ENCODE assay signal across 24 cellular contexts in the genomic region with DNA sequence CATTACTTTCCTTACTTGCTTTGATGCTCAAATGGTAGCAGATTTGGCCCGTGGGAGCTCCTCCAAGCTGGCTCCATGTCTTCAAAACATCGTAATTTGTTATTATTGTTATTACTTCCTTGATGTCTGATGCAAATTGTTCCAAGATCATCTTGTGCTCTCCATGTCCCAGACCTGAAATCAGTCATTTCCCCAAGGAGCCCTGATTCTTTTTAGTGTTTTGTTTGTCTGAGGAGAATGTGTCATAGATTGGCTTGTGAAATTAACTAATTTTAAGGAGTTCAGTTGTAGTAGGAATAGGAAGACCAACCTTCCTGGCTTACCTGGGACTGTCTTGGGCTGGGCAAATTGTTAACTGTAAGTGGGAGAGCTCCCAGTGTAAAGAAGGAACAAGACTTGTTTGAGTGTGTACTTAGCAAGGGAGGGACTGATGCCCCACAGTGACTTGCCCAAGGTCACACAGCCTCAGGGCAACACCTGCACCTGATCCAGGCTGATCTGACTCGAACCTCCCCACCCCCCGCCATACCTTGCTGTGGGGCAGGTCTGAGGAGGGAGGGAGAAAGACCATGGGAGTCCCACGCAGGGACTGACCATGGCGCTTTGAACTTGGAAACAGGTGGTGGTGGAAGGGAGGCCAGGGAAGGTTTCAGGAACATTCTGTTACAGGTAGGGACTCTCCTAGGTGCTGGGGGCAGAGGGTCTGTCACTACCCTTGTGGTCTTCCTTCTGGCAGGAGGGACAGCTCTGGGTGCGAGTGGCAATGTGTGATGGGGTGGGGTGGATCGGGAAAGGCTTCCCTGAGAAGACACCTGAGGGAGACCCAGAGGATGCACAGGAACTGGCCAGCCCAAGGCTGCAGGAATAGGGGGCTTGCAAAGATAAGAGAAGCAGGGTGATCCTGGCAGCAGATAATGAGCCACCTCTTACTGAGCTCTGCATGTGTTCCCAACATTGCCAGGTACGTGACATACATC. TPM values are rescaled to one million over a fixed set of nuclear protein-coding genes. Genes with fewer than 3 reads are reported as not detected.
A peak's percentile ranks its signal among the peaks of the same experiment; 100 is the strongest.
DNase-seq lines count a peak whose midpoint lies in the region; ATAC-seq, FAIRE-seq and TF ChIP-seq lines count a peak whose summit lies in the region.
"Had no signal": no experiment of that assay in that cellular context is flagged by ENCODE, and none has a peak within 500 bp of the region (broad histone marks: within the 10 kb centered on the region; RNA-seq: fewer than 3 reads in every experiment).

No MANE protein-coding gene starts in this region.

- dilution Hi-C loops in IMR-90 (cut with HindIII; ENCODE audit: low sequenced_read_pairs, unreplicated experiment): no loop called here

- H2AFZ ChIP-seq in IMR-90 (replicated peaks; ENCODE audit: low read length, poor library complexity) (no peak overlapping the region), H1 (ENCODE audit: low read length) (no peak overlapping the region), trophoblast cell (ENCODE audit: insufficient read depth, low read length, poor library complexity) (no peak overlapping the region)

- H2AK9ac ChIP-seq in IMR-90 (replicated peaks; ENCODE audit: low read depth, low read length, poor library complexity): peak overlapping the region; percentile 68

- H3K27ac Mint-ChIP-seq in CD4-positive, CD25-positive, alpha-beta regulatory T cell: peak overlapping the region in 2 of 3 donors; percentile 74 to 77
- peak overlapping the region; percentile 6 for H3K27ac Mint-ChIP-seq in nephron progenitor cell

- H4K12ac ChIP-seq in trophoblast cell (ENCODE audit: low read depth, low read length): no peak overlapping the region

- H2BK15ac ChIP-seq in IMR-90 (ENCODE audit: low read depth, low read length) (no peak overlapping the region), H1 (ENCODE audit: low read length) (no peak overlapping the region)

- H2BK5ac ChIP-seq in IMR-90 (ENCODE audit: low read depth, low read length, poor library complexity, severe bottlenecking): no peak overlapping the region
- no peak overlapping the region for H2BK5ac ChIP-seq in H1 (ENCODE audit: low read depth, low read length)
- no peak overlapping the region for H2BK5ac ChIP-seq in trophoblast cell (ENCODE audit: low read depth, low read length, poor library complexity)

- 71% methylated on average over 3 of the region's 9 CpGs; no CpG with 5 or more reads in 1 of the 2 experiments for WGBS in IMR-90 (ENCODE audit: extremely low coverage in 2 of 2, insufficient read length in 1 of 2), 2 experiments
- WGBS in H1 (ENCODE audit: extremely low coverage in 1 of 2, insufficient coverage in 1 of 2, insufficient read length in 1 of 2, insufficient replicate concordance in 2 of 2, low coverage in 1 of 2, low lambda C conversion rate in 2 of 2, missing lambda C conversion rate in 1 of 2), 2 experiments: 86% methylated on average over 9 of the region's 9 CpGs; no CpG with 5 or more reads in 1 of the 2 experiments
- WGBS in pancreas, 2 donors: 74 to 82% methylated on average over 9 of the region's 9 CpGs
- WGBS in trophoblast cell (ENCODE audit: extremely low coverage, insufficient coverage, insufficient read length): no CpG with 5 or more reads among the region's 9 CpGs

- peaks cover 20 to 52% (median 38%) of the 10 kb centered on the region in 4 donors for H3K4me1 Mint-ChIP-seq in CD4-positive, CD25-positive, alpha-beta regulatory T cell
- H3K4me1 Mint-ChIP-seq in nephron progenitor cell: peaks cover 27% of the 10 kb centered on the region

- H2AK5ac ChIP-seq in IMR-90 (ENCODE audit: low read depth, low read length) (no peak overlapping the region), H1 (ENCODE audit: low read depth, low read length) (no peak overlapping the region), trophoblast cell (ENCODE audit: low read length) (no peak overlapping the region)

- CTCF ChIA-PET in IMR-90 (lab: Yijun Ruan, JAX): interaction anchor here (1.0 kb wide), 1 partner anchor 24 kb away, joined by 3 read pairs; no protein-coding TSS in a partner anchor
- CTCF ChIA-PET in H1 (lab: Charles Lee; ENCODE audit: partially characterized antibody): interaction anchor here (0.8 to 2.6 kb wide), 4 partner anchors 14 to 60 kb away, joined by 3 to 16 read pairs (median 4); no protein-coding TSS in a partner anchor

- H4K20me1 ChIP-seq in IMR-90 (ENCODE audit: insufficient read depth, low read length) (peaks cover 16% of the 10 kb centered on the region), H1 (replicated peaks in 1 of 2; ENCODE audit: control insufficient read depth in 1 of 2, insufficient read depth in 2 of 2, low read length in 2 of 2) (peaks cover 11 to 17% of the 10 kb centered on the region in 2 experiments)

- H2BK12ac ChIP-seq in H1 (ENCODE audit: low read depth, low read length): peak overlapping the region; percentile 87; the same call in 1 of the 2 replicates
- no peak overlapping the region for H2BK12ac ChIP-seq in trophoblast cell (ENCODE audit: low read length)

- no peak overlapping the region for H3K56ac ChIP-seq in IMR-90 (ENCODE audit: extremely low read depth, insufficient read depth, low read length)
- no peak overlapping the region for H3K56ac ChIP-seq in H1 (replicated peaks; ENCODE audit: insufficient read length, low read depth, low read length)

- peaks cover 40% of the 10 kb centered on the region for H3K4me1 ChIP-seq in CD4-positive, CD25-positive, alpha-beta regulatory T cell (ENCODE audit: control insufficient read depth, insufficient read depth, low read length, poor library complexity, severe bottlenecking)
- peaks cover 12% of the 10 kb centered on the region for H3K4me1 ChIP-seq in IMR-90 (ENCODE audit: control insufficient read depth, insufficient read depth, low read length)
- H3K4me1 ChIP-seq in H1 (replicated peaks in 1 of 4; ENCODE audit: control insufficient read depth in 3 of 4, insufficient read depth in 4 of 4, low read length in 3 of 4): peaks cover 0 to 25% (median 9%) of the 10 kb centered on the region in 4 experiments; a peak in 5 of 7 replicates
- peaks cover 10 to 16% (median 12%) of the 10 kb centered on the region in 3 donors for H3K4me1 ChIP-seq in pancreas
- H3K4me1 ChIP-seq in trophoblast cell (ENCODE audit: control insufficient read depth in 1 of 2, insufficient read depth in 2 of 2, low read length in 2 of 2): peaks cover 8 to 26% of the 10 kb centered on the region in 2 experiments

- H3K36me3 ChIP-seq in CD4-positive, CD25-positive, alpha-beta regulatory T cell (ENCODE audit: control insufficient read depth, insufficient read depth, low read length): no peaks in the 10 kb centered on the region
- no peaks in the 10 kb centered on the region for H3K36me3 ChIP-seq in IMR-90 (ENCODE audit: control insufficient read depth, insufficient read depth, low read length)
- H3K36me3 ChIP-seq in H1 (ENCODE audit: control insufficient read depth in 2 of 4, insufficient read depth in 4 of 4, low read length in 3 of 4): no peaks in the 10 kb centered on the region
- H3K36me3 ChIP-seq in pancreas: no peaks in the 10 kb centered on the region
- H3K36me3 ChIP-seq in trophoblast cell (ENCODE audit: control insufficient read depth in 1 of 2, insufficient read depth in 2 of 2, low read length in 2 of 2): no peaks in the 10 kb centered on the region
- H3K36me3 ChIP-seq: thyroid gland had no signal

- in situ Hi-C loops in IMR-90 (cut with MboI; ENCODE audit: low sequenced_read_pairs): no loop called here

- H3K4me3 Mint-ChIP-seq in CD4-positive, CD25-positive, alpha-beta regulatory T cell: peak overlapping the region; percentile 31 to 83 (median 55)
- H3K4me3 Mint-ChIP-seq in nephron progenitor cell: peak overlapping the region; percentile 60

- no peaks in the 10 kb centered on the region for H3K27me3 ChIP-seq in CD4-positive, CD25-positive, alpha-beta regulatory T cell (ENCODE audit: control insufficient read depth, insufficient read depth, low read length)
- H3K27me3 ChIP-seq in IMR-90 (ENCODE audit: control insufficient read depth, insufficient read depth, low read length): peaks cover under 1% of the 10 kb centered on the region; the same call in 1 of the 2 replicates
- H3K27me3 ChIP-seq in H1 (replicated peaks in 1 of 4; ENCODE audit: control insufficient read depth in 3 of 4, extremely low read depth in 1 of 4, insufficient read depth in 3 of 4, low read length in 3 of 4): no peaks in the 10 kb centered on the region
- no peaks in the 10 kb centered on the region for H3K27me3 ChIP-seq in pancreas
- no peaks in the 10 kb centered on the region for H3K27me3 ChIP-seq in trophoblast cell (ENCODE audit: insufficient read depth, low read length)
- H3K27me3 ChIP-seq: thyroid gland had no signal

- POLR2A ChIA-PET in IMR-90 (lab: Charles Lee; ENCODE audit: unreplicated experiment) (no interaction called here), H1 (lab: Charles Lee; ENCODE audit: partially characterized antibody) (no interaction called here)

- no peak overlapping the region for H2BK20ac ChIP-seq in IMR-90 (ENCODE audit: low read depth, low read length)
- no peak overlapping the region for H2BK20ac ChIP-seq in H1 (ENCODE audit: low read length)

- H4K5ac ChIP-seq in IMR-90 (ENCODE audit: low read depth, low read length) (no peak overlapping the region), H1 (ENCODE audit: insufficient read length, low read depth, low read length) (no peak overlapping the region)

- BruUV-seq in IMR-90 (replicated peaks; lab: Mats Ljungman, UMichigan): no TSS peak

- H3K18ac ChIP-seq in IMR-90 (ENCODE audit: low read depth, low read length): no peak overlapping the region
- no peak overlapping the region for H3K18ac ChIP-seq in H1 (ENCODE audit: extremely low read depth, low read length)
- H3K18ac ChIP-seq in trophoblast cell (ENCODE audit: low read length): no peak overlapping the region

- H4K8ac ChIP-seq in IMR-90 (ENCODE audit: low read depth in 2 of 2, low read length in 2 of 2) (no peak overlapping the region), H1 (ENCODE audit: extremely low read depth, insufficient read depth, low read length) (peak overlapping the region; percentile 38; the same call in 1 of the 2 replicates), trophoblast cell (ENCODE audit: low read depth, low read length) (no peak overlapping the region)

- no peak overlapping the region for H3K27ac ChIP-seq in CD4-positive, CD25-positive, alpha-beta regulatory T cell (ENCODE audit: insufficient read depth, low read length, poor library complexity, severe bottlenecking)
- H3K27ac ChIP-seq in IMR-90 (ENCODE audit: insufficient read depth, low read length) (no peak overlapping the region), H1 (ENCODE audit: low read depth, low read length) (no peak overlapping the region), pancreas (no peak overlapping the region), trophoblast cell (ENCODE audit: low read depth, low read length) (no peak overlapping the region)
- H3K27ac ChIP-seq: thyroid gland had no signal

- no peak overlapping the region for H3K4me3 ChIP-seq in CD4-positive, CD25-positive, alpha-beta regulatory T cell (ENCODE audit: low read depth, low read length)
- H3K4me3 ChIP-seq in IMR-90 (ENCODE audit: insufficient read depth, low read depth, low read length): no peak overlapping the region
- no peak overlapping the region for H3K4me3 ChIP-seq in H1 (ENCODE audit: extremely low read depth in 1 of 4, insufficient read depth in 2 of 4, low read depth in 3 of 4, low read length in 4 of 4)
- H3K4me3 ChIP-seq in pancreas: no peak overlapping the region
- no peak overlapping the region for H3K4me3 ChIP-seq in trophoblast cell (ENCODE audit: low read depth, low read length)
- H3K4me3 ChIP-seq: thyroid gland had no signal

- H3K4ac ChIP-seq in IMR-90 (ENCODE audit: low read depth, low read length) (no peak overlapping the region), H1 (replicated peaks; ENCODE audit: insufficient read length, low read depth, low read length) (no peak overlapping the region), trophoblast cell (ENCODE audit: low read depth, low read length) (no peak overlapping the region)

- intact Hi-C loops in IMR-90 (cut with micrococcal nuclease) (no loop called here), pancreas (cut with DNase I) (no loop called here)

- peaks cover 15 to 20% of the 10 kb centered on the region in 2 experiments for H3K79me2 ChIP-seq in H1 (ENCODE audit: control insufficient read depth in 1 of 2, insufficient read depth in 2 of 2, low read length in 2 of 2)
- peaks cover 25% of the 10 kb centered on the region for H3K79me2 ChIP-seq in trophoblast cell (ENCODE audit: control insufficient read depth, insufficient read depth, low read length, poor library complexity)

- TF ChIP-seq EP300 in H1 (IDR thresholded peaks at IDR 0.05; ENCODE audit: borderline replicate concordance in 1 of 2, low read depth in 2 of 2, low read length in 2 of 2): no peak

- TF ChIP-seq POLR2A in IMR-90 (IDR thresholded peaks at IDR 0.05; ENCODE audit: low read depth, low read length): no peak
- TF ChIP-seq POLR2A in H1 (IDR thresholded peaks at IDR 0.05; ENCODE audit: control extremely low read depth in 1 of 2, low read depth in 2 of 2, low read length in 2 of 2): no peak

- FAIRE-seq in H1 (lab: Jason Lieb, UNC) (no peak), pancreas (lab: Jason Lieb, UNC) (no peak)
- FAIRE-seq: keratinocyte, RCC 7860 had no signal

- TF ChIP-seq CTCF in IMR-90 (conservative IDR thresholded peaks at IDR 0.05; ENCODE audit: low read depth, low read length) (no peak), H1 (IDR thresholded peaks at IDR 0.05; ENCODE audit: control extremely low read depth in 1 of 3, insufficient read depth in 1 of 3, low read depth in 1 of 3, low read length in 3 of 3) (no peak), nephron progenitor cell (IDR thresholded peaks at IDR 0.05) (no peak), pancreas (IDR thresholded peaks at IDR 0.05) (no peak)

- H3K27me3 Mint-ChIP-seq in CD4-positive, CD25-positive, alpha-beta regulatory T cell: no peaks in the 10 kb centered on the region
- peaks cover 14% of the 10 kb centered on the region for H3K27me3 Mint-ChIP-seq in nephron progenitor cell (ENCODE audit: low read depth, poor library complexity)

- no peak overlapping the region for H3K9ac ChIP-seq in IMR-90 (ENCODE audit: low read depth, low read length)
- no peak overlapping the region for H3K9ac ChIP-seq in H1 (replicated peaks in 1 of 4; ENCODE audit: extremely low read depth in 1 of 4, low read depth in 3 of 4, low read length in 3 of 4)
- H3K9ac ChIP-seq in trophoblast cell (ENCODE audit: low read length): no peak overlapping the region

- no peak for ATAC-seq in CD4-positive, CD25-positive, alpha-beta regulatory T cell (ENCODE audit: low read depth in 2 of 2)
- ATAC-seq in IMR-90 (ENCODE audit: low read depth) (no peak), pancreas (no peak)
- ATAC-seq: activated CD4-positive, CD25-positive, alpha-beta regulatory T cell treated with anti-CD3 and anti-CD28 coated beads, Interleukin-2, amount 50 U/mL, for 24 hours had no signal

- H4K91ac ChIP-seq in IMR-90 (ENCODE audit: insufficient read depth, low read depth, low read length) (no peak overlapping the region), H1 (replicated peaks; ENCODE audit: insufficient read length, low read length) (no peak overlapping the region), trophoblast cell (ENCODE audit: low read depth, low read length) (no peak overlapping the region)

- H3K9me3 ChIP-seq in CD4-positive, CD25-positive, alpha-beta regulatory T cell (ENCODE audit: control insufficient read depth in 2 of 2, low read length in 2 of 2): no peaks in the 10 kb centered on the region
- H3K9me3 ChIP-seq in IMR-90 (ENCODE audit: control insufficient read depth, insufficient read depth, low read length) (no peaks in the 10 kb centered on the region), H1 (ENCODE audit: insufficient read depth in 2 of 2, low read depth in 1 of 2, low read length in 1 of 2) (no peaks in the 10 kb centered on the region), pancreas (no peaks in the 10 kb centered on the region), trophoblast cell (ENCODE audit: insufficient read depth, low read depth, low read length) (no peaks in the 10 kb centered on the region)
- H3K9me3 ChIP-seq: thyroid gland had no signal

- no peak for DNase-seq in CD4-positive, CD25-positive, alpha-beta regulatory T cell
- DNase-seq in IMR-90 (no peak), H1 (ENCODE audit: low read depth in 1 of 2, low spot score in 2 of 2) (no peak), nephron progenitor cell (no peak), pancreas (no peak), trophoblast cell (no peak), cerebellar cortex (ENCODE audit: low spot score) (no peak), NCI-H2171 (lab: John Stamatoyannopoulos, UW) (no peak)
- DNase-seq: activated CD8-positive, alpha-beta memory T cell treated with anti-CD3 and anti-CD28 coated beads, Interleukin-2, amount 50 U/mL, for 4 hours; activated naive CD4-positive, alpha-beta T cell treated with anti-CD3 and anti-CD28 coated beads, Interleukin-2, amount 50 U/mL, for 16 hours; dermis blood vessel endothelial cell; DND-41; foreskin melanocyte; hypothalamus; KBM-7; NCI-H1048; NCI-H2029 treated with DMSO at 0.1 percent for 48 hours; NK-92 treated with Interleukin-12 subunit alpha and Interleukin-12 subunit beta, amount 100 ng/mL, for 24 hours; retina; T1000; thyroid gland had no signal

- no peak overlapping the region for H3K4me2 ChIP-seq in IMR-90 (ENCODE audit: low read depth, low read length)
- no peak overlapping the region; a peak in 1 of 4 replicates for H3K4me2 ChIP-seq in H1 (ENCODE audit: insufficient read depth in 1 of 2, low read depth in 2 of 2, low read length in 2 of 2)
- no peak overlapping the region for H3K4me2 ChIP-seq in trophoblast cell (ENCODE audit: low read length)

- H3K9me1 ChIP-seq in IMR-90 (ENCODE audit: insufficient read depth, low read length): peaks cover 15% of the 10 kb centered on the region

- H3K79me1 ChIP-seq in IMR-90 (ENCODE audit: low read depth in 1 of 2, low read length in 2 of 2) (peaks cover 20 to 22% of the 10 kb centered on the region in 2 experiments), H1 (ENCODE audit: low read depth, low read length) (peaks cover 13% of the 10 kb centered on the region), trophoblast cell (ENCODE audit: low read length) (peaks cover 19% of the 10 kb centered on the region)

- H2BK120ac ChIP-seq in IMR-90 (ENCODE audit: low read depth, low read length) (no peak overlapping the region), H1 (replicated peaks; ENCODE audit: low read depth, low read length) (no peak overlapping the region), trophoblast cell (ENCODE audit: insufficient read depth, low read length, poor library complexity) (no peak overlapping the region)

- H3K23me2 ChIP-seq in H1 (ENCODE audit: low read depth, low read length): peaks cover 15% of the 10 kb centered on the region

- no peak for TF ChIP-seq RAD21 in IMR-90 (IDR thresholded peaks at IDR 0.05; ENCODE audit: low read length)
- TF ChIP-seq RAD21 in H1 (IDR thresholded peaks at IDR 0.05 in 1 of 2, conservative IDR thresholded peaks at IDR 0.05 in 1 of 2; ENCODE audit: low read depth in 2 of 2, low read length in 2 of 2): no peak

- H3K14ac ChIP-seq in IMR-90 (replicated peaks; ENCODE audit: low read depth, low read length) (no peak overlapping the region), H1 (ENCODE audit: insufficient read length) (no peak overlapping the region), trophoblast cell (ENCODE audit: low read length) (no peak overlapping the region)

- no peaks in the 10 kb centered on the region for H3K36me3 Mint-ChIP-seq in CD4-positive, CD25-positive, alpha-beta regulatory T cell
- H3K36me3 Mint-ChIP-seq in nephron progenitor cell (ENCODE audit: low read depth): no peaks in the 10 kb centered on the region

- H3K9me3 Mint-ChIP-seq in CD4-positive, CD25-positive, alpha-beta regulatory T cell: no peaks in the 10 kb centered on the region
- H3K9me3 Mint-ChIP-seq in nephron progenitor cell: no peaks in the 10 kb centered on the region

- no peak overlapping the region for H3K23ac ChIP-seq in IMR-90 (ENCODE audit: low read depth, low read length)
- no peak overlapping the region for H3K23ac ChIP-seq in H1 (ENCODE audit: insufficient read length)
- no peak overlapping the region for H3K23ac ChIP-seq in trophoblast cell (ENCODE audit: low read length)

RNA-seq across cellular contexts. Expression of a gene that starts 2.7 kb away (rescaled TPM):
- 29.3 TPM for total RNA-seq in CD4-positive, CD25-positive, alpha-beta regulatory T cell
- 1 to 10 TPM; 5.6 to 9.8 (median 7.6) TPM for polyA plus RNA-seq in CD4-positive, CD25-positive, alpha-beta regulatory T cell
- total RNA-seq in IMR-90 (2012; rRNA removed): 35.7 and 42.2 TPM in 2 replicates
- 21.1 and 21.5 TPM in 2 replicates for polyA plus RNA-seq in IMR-90 (2012; rRNA removed)
- 13.1 and 22.4 TPM in 2 replicates for polyA plus RNA-seq in IMR-90 (2012; cell fraction: cytosol; rRNA removed)
- 13.6 and 16.6 TPM in 2 replicates for polyA plus RNA-seq in IMR-90 (2012; cell fraction: nucleus; rRNA removed; ENCODE audit: low replicate concordance)
- 22.8 and 22.9 TPM in 2 replicates for total RNA-seq in H1 (2021; fragmentation: NEBNext Ultra II Directional; extraction: Animal tissue kit (Norgen Biotek cat#: 25700))
- 6.6 and 9.7 TPM in 2 replicates for polyA plus RNA-seq in H1 (2011; rRNA removed)
- polyA plus RNA-seq in H1 (2011; cell fraction: cytosol; rRNA removed): 6.7 TPM
- 9.6 TPM for polyA plus RNA-seq in H1 (2011; cell fraction: nucleus; rRNA removed)
- 11.7 to 13.9 TPM (median 12.5 TPM) in 4 replicates for polyA plus RNA-seq in H1 (2012, experiment 1 of 2)
- 4.3 TPM for polyA plus RNA-seq in H1 (2012, experiment 2 of 2)
- 12.0 TPM for polyA plus RNA-seq in H1 (2013, experiment 1 of 2)
- polyA plus RNA-seq in H1 (2013, experiment 2 of 2): 12.8 TPM
- polyA minus RNA-seq in H1 (2011; rRNA and poly(A)+ RNA removed): 12.8 and 13.2 TPM in 2 replicates
- 10.7 TPM for polyA minus RNA-seq in H1 (2011; cell fraction: cytosol; rRNA and poly(A)+ RNA removed)
- polyA minus RNA-seq in H1 (2011; cell fraction: nucleus; rRNA and poly(A)+ RNA removed): 14.0 TPM
- total RNA-seq in pancreas: 10 to 100 TPM in 1 of 6 donors, 1 to 10 TPM in 5; 5.6 to 13.2 (median 6.5) TPM
- 1 to 10 TPM; 4.9 to 5.4 TPM for polyA plus RNA-seq in pancreas
- 25.7 and 26.4 TPM in 2 replicates for polyA plus RNA-seq in trophoblast cell (2013)
